ENCODE assay signal across 18 cellular contexts in the genomic region with DNA sequence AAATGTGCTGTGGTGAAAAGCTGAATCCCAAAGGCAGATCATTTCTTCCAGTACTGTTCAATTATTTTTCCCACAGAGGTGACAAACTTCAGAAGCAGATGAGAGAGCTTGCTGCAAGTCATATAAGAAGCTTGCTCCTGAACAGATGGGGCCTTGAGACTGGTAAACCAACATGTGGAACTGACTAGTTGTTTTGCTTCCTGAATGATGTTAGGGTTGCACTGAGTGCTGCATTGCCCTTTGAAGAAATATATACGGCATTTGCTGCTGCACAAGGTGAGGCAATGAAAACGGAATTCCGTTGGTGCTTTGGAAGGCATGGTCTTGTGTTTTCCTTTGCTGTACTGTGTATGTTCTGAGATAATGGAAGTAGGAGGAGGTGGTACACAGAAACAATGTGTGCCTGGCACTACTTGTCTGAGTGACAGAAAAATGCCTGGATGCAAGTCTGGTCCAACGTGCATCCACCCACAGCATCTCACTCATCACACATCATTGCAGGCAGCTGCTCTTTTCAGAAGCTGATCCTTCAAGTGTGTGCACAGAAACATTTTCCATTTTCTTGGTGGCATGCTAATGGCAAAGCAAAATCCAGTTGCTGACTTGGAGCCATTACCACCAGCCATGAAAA.
A peak's percentile ranks its signal among the peaks of the same experiment; 100 is the strongest.
DNase-seq lines count a peak whose midpoint lies in the region; TF ChIP-seq lines count a peak whose summit lies in the region.
"Had no signal": no experiment of that assay in that cellular context is flagged by ENCODE, and none has a peak within 500 bp of the region (broad histone marks: within the 10 kb centered on the region; RNA-seq: fewer than 3 reads in every experiment).

No MANE protein-coding gene starts in this region.

- H2AFZ ChIP-seq in H9 (ENCODE audit: low read length) = no peak overlapping the region
- H2AFZ ChIP-seq: PC-9 had no signal

- no peaks in the 10 kb centered on the region for H3K36me3 Mint-ChIP-seq in H9 (ENCODE audit: insufficient read depth in 1 of 3, low read depth in 3 of 3)

- no peak overlapping the region for H2AK5ac ChIP-seq in H9 (ENCODE audit: insufficient read length, low read length)

- TF ChIP-seq CTCF in H9 (conservative IDR thresholded peaks at IDR 0.05) (no peak), dorsolateral prefrontal cortex (IDR thresholded peaks at IDR 0.05 in 54 of 56, conservative IDR thresholded peaks at IDR 0.05 in 2 of 56; ENCODE audit: low read depth in 1 of 56, partially characterized antibody in 56 of 56) (peak in 1 of 56 donors; percentile 12)

- H3K4me2 ChIP-seq in H9 (ENCODE audit: insufficient read depth, insufficient read length, low read length) = no peak overlapping the region
- H3K4me2 ChIP-seq: PC-9 had no signal

- no peak overlapping the region for H2BK120ac ChIP-seq in H9 (ENCODE audit: low read depth, low read length, poor library complexity, severe bottlenecking)

- H3K4me3 Mint-ChIP-seq in H9 = no peak overlapping the region

- intact Hi-C loops in dorsolateral prefrontal cortex (cut with DNase I) = no loop called here

- H3K9ac ChIP-seq in H9 (ENCODE audit: extremely low read depth, insufficient read length, low read length) = no peak overlapping the region
- H3K9ac ChIP-seq: BLaER1 treated with 17β-estradiol and CSF1 and Interleukin-3, amounts not matched to agents 10 nM and 100 nM had no signal

- no peak overlapping the region for H3K56ac ChIP-seq in H9 (ENCODE audit: insufficient read length, low read depth, low read length)

- no peak overlapping the region for H2BK12ac ChIP-seq in H9 (ENCODE audit: insufficient read length, low read depth, low read length)

- H4K8ac ChIP-seq in H9 (replicated peaks; ENCODE audit: insufficient read length, low read depth, low read length) = no peak overlapping the region

- no peak overlapping the region for H3K23ac ChIP-seq in H9 (ENCODE audit: insufficient read length, low read depth, low read length)

- WGBS in H9 (ENCODE audit: extremely low coverage, insufficient read length, low lambda C conversion rate) = no CpG with 5 or more reads among the region's 4 CpGs

- H2BK20ac ChIP-seq in H9 (ENCODE audit: low read depth, low read length, poor library complexity, severe bottlenecking) = no peak overlapping the region

- in situ Hi-C loops in ACHN (cut with HindIII; ENCODE audit: low pct_ligation_motif_present, low pct_unique_long_range_greater_than_20kb, low sequenced_read_pairs) = no loop called here

- no peak overlapping the region for H4K91ac ChIP-seq in H9 (ENCODE audit: insufficient read length, low read depth, low read length)

- no peaks in the 10 kb centered on the region for H3K9me3 ChIP-seq in H9 (ENCODE audit: control insufficient read depth, low read depth, low read length)
- H3K9me3 ChIP-seq: MG63, SJCRH30 had no signal

- 0 out of 2 replicates have a peak overlapping the region, but pooled peaks have one; percentile 19 for H3K14ac ChIP-seq in H9 (ENCODE audit: insufficient read depth, low read length)

- no peak overlapping the region for H3K27ac ChIP-seq in H9 (ENCODE audit: insufficient read length, low read depth, low read length)
- peak overlapping the region; percentile 2 to 93 (median 80) for H3K27ac ChIP-seq in dorsolateral prefrontal cortex
- H3K27ac ChIP-seq: BLaER1 treated with 17β-estradiol and CSF1 and Interleukin-3, amounts not matched to agents 10 nM and 100 nM; PC-9; SJCRH30 had no signal

- H3K79me1 ChIP-seq in H9 (ENCODE audit: insufficient read depth, low read depth, low read length, poor library complexity, severe bottlenecking) = no peaks in the 10 kb centered on the region

- H3K4me1 ChIP-seq in H9 (ENCODE audit: insufficient read depth, low read length) = no peaks in the 10 kb centered on the region
- H3K4me1 ChIP-seq: SJCRH30 had no signal

- H4K5ac ChIP-seq in H9 (ENCODE audit: insufficient read length, low read depth, low read length) = no peak overlapping the region

- H3K4me1 Mint-ChIP-seq in H9 = peaks cover 4 to 5% of the 10 kb centered on the region in 2 experiments; a peak in 2 of 4 replicates

- no peak overlapping the region for H2BK5ac ChIP-seq in H9 (ENCODE audit: insufficient read length, low read length)

- H3K23me2 ChIP-seq in H9 (ENCODE audit: insufficient read length, low read depth, low read length, poor library complexity, severe bottlenecking) = no peaks in the 10 kb centered on the region

- H3K4me3 ChIP-seq in dorsolateral prefrontal cortex = peak overlapping the region in 1 of 59 donors; percentile 1
- H3K4me3 ChIP-seq: BLaER1 treated with 17β-estradiol and CSF1 and Interleukin-3, amounts not matched to agents 10 nM and 100 nM; MG63; PC-9; SJCRH30 had no signal

- no peaks in the 10 kb centered on the region for H3K27me3 Mint-ChIP-seq in H9 (ENCODE audit: low read depth)

- no peaks in the 10 kb centered on the region for H3K9me3 Mint-ChIP-seq in H9

- H3K27me3 ChIP-seq in H9 (ENCODE audit: insufficient read depth, low read length) (no peaks in the 10 kb centered on the region), dorsolateral prefrontal cortex (no peaks in the 10 kb centered on the region)
- H3K27me3 ChIP-seq: BLaER1 treated with 17β-estradiol and CSF1 and Interleukin-3, amounts not matched to agents 10 nM and 100 nM; MG63; SJCRH30 had no signal

- H3K27ac Mint-ChIP-seq in H9 = no peak overlapping the region

- no peak overlapping the region for H3K4ac ChIP-seq in H9 (ENCODE audit: low read depth, low read length)

- H3K79me2 ChIP-seq in H9 (ENCODE audit: insufficient read depth, low read length) = no peaks in the 10 kb centered on the region

- no peak overlapping the region for H3T11ph ChIP-seq in H9 (ENCODE audit: low read length)

- H2BK15ac ChIP-seq in H9 (ENCODE audit: low read depth, low read length) = no peak overlapping the region

- no peaks in the 10 kb centered on the region for H4K20me1 ChIP-seq in H9 (ENCODE audit: control insufficient read depth, insufficient read depth, insufficient read length)

- H3K18ac ChIP-seq in H9 (ENCODE audit: insufficient read length, low read depth, low read length) = no peak overlapping the region

- DNase-seq in NCI-H2171 treated with DMSO at 0.1 percent for 48 hours (lab: John Stamatoyannopoulos, UW) (peak; percentile 68), NCI-H2171 (lab: John Stamatoyannopoulos, UW) (no peak), H9 (no peak), dorsolateral prefrontal cortex (peak in 5 of 10 donors; percentile 46 to 61 (median 59)), pons (ENCODE audit: low spot score) (peak; percentile 69), NCI-H774 (lab: John Stamatoyannopoulos, UW) (no peak), ACHN (no peak), NCI-H1092 (lab: John Stamatoyannopoulos, UW) (no peak)
- DNase-seq: EL, H7, Karpas-422, MG63, NCI-H1105, NCI-H1694, NCI-H69, PC-9, SJCRH30 had no signal

Comparison
In these comparisons a context has a peak if more than half of its experiments do, and no peak if none do; other contexts are left out.
1. DNase-seq: peak in NCI-H2171 treated with DMSO at 0.1 percent for 48 hours (single experiment) and pons (single experiment); none in NCI-H2171 (single experiment), H9 (single experiment), NCI-H774 (single experiment), ACHN (single experiment) and NCI-H1092 (single experiment).